17 cellular contexts compared by ENCODE assay signal in genomic region chr1:22284906-22285544, GRCh38.
A peak's percentile ranks its signal among the peaks of the same experiment; 100 is the strongest.
DNase-seq lines count a peak whose midpoint lies in the region; ATAC-seq and TF ChIP-seq lines count a peak whose summit lies in the region.
"Had no signal": no experiment of that assay in that cellular context is flagged by ENCODE, and none has a peak within 500 bp of the region (broad histone marks: within the 10 kb centered on the region; RNA-seq: fewer than 3 reads in every experiment).

No MANE protein-coding gene starts in this region.

- POLR2A ChIA-PET in SK-N-SH (lab: Yijun Ruan, JAX): no interaction called here

- no peak overlapping the region for H2AK5ac ChIP-seq in neuronal stem cell (ENCODE audit: low read depth, low read length)

- H2BK15ac ChIP-seq in neuronal stem cell (ENCODE audit: low read length): no peak overlapping the region

- H3K4ac ChIP-seq in neuronal stem cell (ENCODE audit: low read length): no peak overlapping the region

- no peak overlapping the region for H3K18ac ChIP-seq in neuronal stem cell (ENCODE audit: low read length)

- H3K27ac Mint-ChIP-seq in stimulated activated naive CD8-positive, alpha-beta T cell treated with anti-CD3 and anti-CD28 coated beads, Interleukin-15, amount 100 ng/mL, for 72 hours: no peak overlapping the region
- H3K27ac Mint-ChIP-seq: B cell; CD4-positive, CD25-positive, alpha-beta regulatory T cell had no signal

- TF ChIP-seq POLR2A in vagina (IDR thresholded peaks at IDR 0.05): no peak

- no peak overlapping the region for H3K4me3 ChIP-seq in SK-N-SH (ENCODE audit: low read depth in 2 of 2, low read length in 1 of 2)
- H3K4me3 ChIP-seq in neuronal stem cell (ENCODE audit: low read length in 2 of 2): no peak overlapping the region
- no peak overlapping the region for H3K4me3 ChIP-seq in vagina

- WGBS in SK-N-SH (ENCODE audit: low lambda C conversion rate): 67% methylated on average over 11 of the region's 15 CpGs
- WGBS in neuronal stem cell (ENCODE audit: extremely low coverage in 2 of 2, insufficient read length in 2 of 2, insufficient replicate concordance in 1 of 2), 2 donors: no CpG with 5 or more reads among the region's 15 CpGs

- H4K20me1 ChIP-seq in SK-N-SH (ENCODE audit: insufficient read depth): no peaks in the 10 kb centered on the region

- H2AFZ ChIP-seq in SK-N-SH (ENCODE audit: low read depth) (no peak overlapping the region), neuronal stem cell (ENCODE audit: low read length) (no peak overlapping the region)

- H3K9ac ChIP-seq in SK-N-SH (no peak overlapping the region), neuronal stem cell (ENCODE audit: low read depth, low read length, poor library complexity) (no peak overlapping the region)

- H3K9me2 ChIP-seq in SK-N-SH: no peaks in the 10 kb centered on the region

- no peak for ATAC-seq in SK-N-SH treated with all-trans-retinoic acid at 6 μM for 48 hours
- no peak for ATAC-seq in stimulated activated naive CD8-positive, alpha-beta T cell treated with anti-CD3 and anti-CD28 coated beads, Interleukin-15, amount 100 ng/mL, for 72 hours

- H2BK5ac ChIP-seq in neuronal stem cell (ENCODE audit: low read length): peak overlapping the region; percentile 29

- H3K27ac ChIP-seq in SK-N-SH (ENCODE audit: low read depth in 2 of 2, low read length in 1 of 2) (no peak overlapping the region), neuronal stem cell (replicated peaks; ENCODE audit: low read length) (no peak overlapping the region), vagina (no peak overlapping the region)
- H3K27ac ChIP-seq: 22Rv1 had no signal

- no peaks in the 10 kb centered on the region for H3K9me3 Mint-ChIP-seq in stimulated activated naive CD8-positive, alpha-beta T cell treated with anti-CD3 and anti-CD28 coated beads, Interleukin-15, amount 100 ng/mL, for 72 hours

- CTCF ChIA-PET in SK-N-SH (lab: Yijun Ruan, JAX): interaction anchor here (3.2 kb wide), 1 partner anchor 9 kb away, joined by 13 read pairs; no protein-coding TSS in a partner anchor

- H3F3A ChIP-seq in SK-N-SH (replicated peaks; ENCODE audit: insufficient read depth): no peaks in the 10 kb centered on the region

- no peak overlapping the region for H2BK120ac ChIP-seq in neuronal stem cell (ENCODE audit: low read depth, low read length)

- TF ChIP-seq CTCF in SK-N-SH (IDR thresholded peaks at IDR 0.05) (no peak), vagina (IDR thresholded peaks at IDR 0.05) (no peak)

- no peak overlapping the region for H2BK12ac ChIP-seq in neuronal stem cell (ENCODE audit: low read length)

- H3K4me1 Mint-ChIP-seq in stimulated activated naive CD8-positive, alpha-beta T cell treated with anti-CD3 and anti-CD28 coated beads, Interleukin-15, amount 100 ng/mL, for 72 hours: no peaks in the 10 kb centered on the region
- H3K4me1 Mint-ChIP-seq: B cell; CD4-positive, CD25-positive, alpha-beta regulatory T cell had no signal

- H3K27me3 Mint-ChIP-seq in stimulated activated naive CD8-positive, alpha-beta T cell treated with anti-CD3 and anti-CD28 coated beads, Interleukin-15, amount 100 ng/mL, for 72 hours: peaks cover 44% of the 10 kb centered on the region

- no peak overlapping the region for H4K91ac ChIP-seq in neuronal stem cell (ENCODE audit: low read depth, low read length, poor library complexity)

- H3K9me3 ChIP-seq in SK-N-SH: no peaks in the 10 kb centered on the region
- no peaks in the 10 kb centered on the region for H3K9me3 ChIP-seq in neuronal stem cell (replicated peaks in 1 of 2; ENCODE audit: control insufficient read depth in 2 of 2, insufficient read depth in 1 of 2, low read depth in 1 of 2, low read length in 2 of 2)
- no peaks in the 10 kb centered on the region for H3K9me3 ChIP-seq in vagina

- TF ChIP-seq RAD21 in SK-N-SH (IDR thresholded peaks at IDR 0.05; ENCODE audit: low read length): no peak

- DNase-seq in SK-N-SH: peak; percentile 9
- DNase-seq in ecto neural progenitor cell (ENCODE audit: low spot score): peak; percentile 29
- no peak for DNase-seq in neuronal stem cell (ENCODE audit: low spot score)
- peak; percentile 77 to 95 for DNase-seq in vagina (ENCODE audit: extremely low spot score in 2 of 2)
- no peak for DNase-seq in stimulated activated naive CD8-positive, alpha-beta T cell treated with anti-CD3 and anti-CD28 coated beads, Interleukin-15, amount 100 ng/mL, for 72 hours
- DNase-seq in SIG-M5 (lab: John Stamatoyannopoulos, UW): no peak
- DNase-seq in activated gamma-delta T cell treated with Interleukin-2 at 50 U/mL for 16 hours: no peak
- DNase-seq: CD4-positive, CD25-positive, alpha-beta regulatory T cell; DMS53; NCI-H1436; NCI-H2029 treated with DMSO at 0.1 percent for 48 hours; NCI-H510A; NCI-H774; RPMI8226 had no signal

- H3K4me1 ChIP-seq in SK-N-SH (ENCODE audit: control insufficient read depth in 1 of 2, insufficient read depth in 2 of 2, low read depth in 1 of 2, low read length in 1 of 2): no peaks in the 10 kb centered on the region
- no peaks in the 10 kb centered on the region for H3K4me1 ChIP-seq in neuronal stem cell (ENCODE audit: control insufficient read depth in 2 of 2, insufficient read depth in 1 of 2, low read depth in 1 of 2, low read length in 2 of 2)
- H3K4me1 ChIP-seq in vagina: no peaks in the 10 kb centered on the region

- H4K8ac ChIP-seq in neuronal stem cell (ENCODE audit: low read depth, low read length): no peak overlapping the region

- H3K4me3 Mint-ChIP-seq in stimulated activated naive CD8-positive, alpha-beta T cell treated with anti-CD3 and anti-CD28 coated beads, Interleukin-15, amount 100 ng/mL, for 72 hours: no peak overlapping the region
- H3K4me3 Mint-ChIP-seq: B cell; CD4-positive, CD25-positive, alpha-beta regulatory T cell had no signal

- no peaks in the 10 kb centered on the region for H3K79me2 ChIP-seq in SK-N-SH (ENCODE audit: insufficient read depth)

- H3K27me3 ChIP-seq in SK-N-SH (ENCODE audit: insufficient read depth) (0 out of 2 replicates have a peak, but pooled peaks cover 13% of the 10 kb centered on the region), neuronal stem cell (ENCODE audit: control insufficient read depth in 3 of 3, insufficient read depth in 3 of 3, low read depth in 1 of 3, low read length in 3 of 3) (peaks cover 0 to 9% (median 6%) of the 10 kb centered on the region in 3 experiments), vagina (no peaks in the 10 kb centered on the region)

- H3K4me2 ChIP-seq in SK-N-SH (no peak overlapping the region), neuronal stem cell (ENCODE audit: insufficient read depth, low read length, poor library complexity, severe bottlenecking) (no peak overlapping the region)

- TF ChIP-seq EP300 in SK-N-SH (IDR thresholded peaks at IDR 0.05; ENCODE audit: borderline replicate concordance in 1 of 2, low read depth in 1 of 2, low read length in 1 of 2): no peak

- H3K36me3 ChIP-seq in SK-N-SH (replicated peaks in 1 of 2; ENCODE audit: control insufficient read depth in 1 of 2, insufficient read depth in 2 of 2, low read length in 1 of 2) (no peaks in the 10 kb centered on the region), neuronal stem cell (replicated peaks in 1 of 2; ENCODE audit: control insufficient read depth in 2 of 2, insufficient read depth in 2 of 2, low read length in 2 of 2) (no peaks in the 10 kb centered on the region), vagina (no peaks in the 10 kb centered on the region)

- H3K79me1 ChIP-seq in neuronal stem cell (ENCODE audit: low read depth, low read length): no peaks in the 10 kb centered on the region

- intact Hi-C loops in vagina (cut with DNase I): no loop called here

- no peak overlapping the region for H3K23ac ChIP-seq in neuronal stem cell (ENCODE audit: low read depth, low read length, poor library complexity)

- no peak overlapping the region for H3K14ac ChIP-seq in neuronal stem cell (ENCODE audit: low read length)

TF ChIP-seq in SK-N-SH, 30 proteins besides CTCF, POLR2A, EP300 and RAD21 (continues in another document):
- no peak for TF ChIP-seq PBX3 (IDR thresholded peaks at IDR 0.05)
- no peak for TF ChIP-seq MEF2A (IDR thresholded peaks at IDR 0.05; ENCODE audit: borderline replicate concordance, low read depth)
- TF ChIP-seq FOSL2 (IDR thresholded peaks at IDR 0.05; ENCODE audit: borderline replicate concordance, low read depth): no peak

TF ChIP-seq in SK-N-SH treated with all-trans-retinoic acid at 6 μM for 48 hours, 23 proteins besides CTCF, POLR2A, EP300 and RAD21 (continues in another document):
- TF ChIP-seq ARNTL (CRISPR knock-in tag; IDR thresholded peaks at IDR 0.05; ENCODE audit: borderline replicate concordance, low read depth) (no peak), CSRNP3 (CRISPR knock-in tag; IDR thresholded peaks at IDR 0.05) (no peak), ZFP3 (CRISPR knock-in tag; IDR thresholded peaks at IDR 0.05) (no peak), ZNF8 (CRISPR knock-in tag; IDR thresholded peaks at IDR 0.05) (no peak), ESRRG (CRISPR knock-in tag; IDR thresholded peaks at IDR 0.05) (no peak), ZFP30 (CRISPR knock-in tag; IDR thresholded peaks at IDR 0.05) (no peak), ZNF70 (CRISPR knock-in tag; IDR thresholded peaks at IDR 0.05) (no peak), GLIS3 (CRISPR knock-in tag; IDR thresholded peaks at IDR 0.05) (no peak), OSR1 (CRISPR knock-in tag; IDR thresholded peaks at IDR 0.05) (no peak), SNAI2 (CRISPR knock-in tag; IDR thresholded peaks at IDR 0.05) (no peak), ZC3H10 (CRISPR knock-in tag; IDR thresholded peaks at IDR 0.05) (no peak)

Comparison
In these comparisons a context has a peak if more than half of its experiments do, and no peak if none do; other contexts are left out.
1. DNase-seq: peak in SK-N-SH (single experiment), ecto neural progenitor cell (single experiment) and vagina (2 of 2); none in neuronal stem cell (single experiment), stimulated activated naive CD8-positive, alpha-beta T cell treated with anti-CD3 and anti-CD28 coated beads, Interleukin-15, amount 100 ng/mL, for 72 hours (0 of 2), SIG-M5 (single experiment) and activated gamma-delta T cell treated with Interleukin-2 at 50 U/mL for 16 hours (single experiment).